ENCODE assay signal across 1 cellular context in the genomic region with DNA sequence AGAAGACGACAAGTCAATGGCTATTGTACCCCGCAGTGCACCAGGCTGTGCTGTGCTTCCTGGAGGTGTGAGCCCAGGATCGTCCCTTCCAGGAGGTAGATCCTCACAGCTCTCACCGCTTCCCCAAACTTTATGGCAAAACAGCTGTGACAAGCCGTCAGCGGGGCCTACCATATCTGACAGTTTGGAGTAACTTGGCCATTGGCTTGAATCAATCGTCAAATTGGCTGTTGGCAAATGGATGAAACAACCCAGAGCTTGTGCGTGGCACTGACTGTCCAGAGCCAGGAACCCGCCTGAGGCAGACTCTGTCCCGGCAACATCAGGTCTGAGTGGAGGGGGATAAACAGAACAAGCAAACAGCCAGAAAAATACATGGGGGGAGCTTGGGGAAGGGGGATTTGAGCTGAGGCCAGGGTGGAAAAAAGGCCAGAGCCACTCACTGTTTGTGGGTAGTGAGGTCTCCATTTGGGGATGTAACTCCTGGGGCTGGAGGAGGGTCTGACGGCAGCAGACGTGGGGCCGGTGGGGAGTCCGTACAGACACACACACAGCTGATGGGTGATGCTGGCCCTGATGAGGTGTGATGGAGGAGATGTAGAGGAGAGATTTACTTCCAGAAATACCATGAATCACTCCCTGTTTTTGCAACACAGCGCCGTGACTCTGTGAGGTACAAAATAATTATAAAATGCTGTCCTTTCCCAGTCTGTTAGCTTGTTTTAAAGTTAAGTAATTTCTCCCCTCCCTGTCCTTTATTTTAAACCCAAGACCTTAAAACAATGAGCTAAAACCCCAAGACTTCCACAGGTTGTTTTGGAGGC.
TF ChIP-seq lines count a peak whose summit lies in the region.

No MANE protein-coding gene starts in this region.

TF ChIP-seq in SK-N-SH, 30 proteins besides CTCF, POLR2A, EP300 and RAD21 (continued from another document):
- TF ChIP-seq MAX (IDR thresholded peaks at IDR 0.05; ENCODE audit: low read depth) (no peak), TAF1 (IDR thresholded peaks at IDR 0.05; ENCODE audit: borderline replicate concordance, low read depth, low read length) (no peak), ELF1 (IDR thresholded peaks at IDR 0.05) (no peak)
TF ChIP-seq in SK-N-SH: peak in this region for 0.
